In genomic region chr4:26815199-26815598, GRCh38 we compare ENCODE assay signal across 25 cellular contexts.
"Had no signal": no experiment of that assay in that cellular context is flagged by ENCODE, and none has a peak within 500 bp of the region (broad histone marks: within the 10 kb centered on the region; RNA-seq: fewer than 3 reads in every experiment).

No MANE protein-coding gene starts in this region.

- H3K36me3 ChIP-seq: brain microvascular endothelial cell, neutrophil, transverse colon, vagina had no signal

- H3K9me3 ChIP-seq: neutrophil, transverse colon, vagina had no signal

- H3K9ac ChIP-seq: parathyroid adenoma had no signal

- H3K4me3 ChIP-seq: transverse colon, vagina had no signal

- ATAC-seq: naive thymus-derived CD8-positive, alpha-beta T cell had no signal

- H3K27ac ChIP-seq: brain microvascular endothelial cell, neutrophil, parathyroid adenoma, vagina, VCaP had no signal

- H3K4me1 ChIP-seq: parathyroid adenoma, transverse colon had no signal

- DNase-seq: activated CD4-positive, alpha-beta T cell treated with anti-CD3 and anti-CD28 coated beads, Interleukin-2, amount 50 U/mL, for 1 hour; activated CD4-positive, CD25-positive, alpha-beta regulatory T cell treated with anti-CD3 and anti-CD28 coated beads, Interleukin-2, amount 50 U/mL, for 72 hours; activated CD8-positive, alpha-beta memory T cell treated with anti-CD3 and anti-CD28 coated beads for 24 hours; activated CD8-positive, alpha-beta memory T cell treated with anti-CD3 and anti-CD28 coated beads, Interleukin-2, amount 50 U/mL, for 48 hours; activated effector memory CD4-positive, alpha-beta T cell treated with Interleukin-2 at 50 U/mL for 16 hours; activated naive CD4-positive, alpha-beta T cell treated with anti-CD3 and anti-CD28 coated beads, Interleukin-2, amount 50 U/mL, for 16 hours; activated T-cell treated with anti-CD3 and anti-CD28 coated beads, Interleukin-2, amount 50 U/mL, for 48 hours; aorta; brain microvascular endothelial cell; cerebellar nuclear complex; cortex of kidney; erythroblast; head of caudate nucleus; mesendoderm; naive thymus-derived CD8-positive, alpha-beta T cell; stimulated activated CD4-positive, alpha-beta T cell treated with anti-CD3 and anti-CD28 coated beads, Interleukin-2, amount 100 ng/mL, for 24 hours; stimulated activated naive CD4-positive, alpha-beta T cell treated with Interleukin-2 at 50 U/mL for 16 hours; substantia nigra; T-helper 1 cell; T1000; transverse colon had no signal

- H3K4me3 Mint-ChIP-seq: naive thymus-derived CD8-positive, alpha-beta T cell had no signal

- H3K27me3 ChIP-seq: brain microvascular endothelial cell, transverse colon, vagina had no signal
